Comparison of ENCODE assay signal across 34 cellular contexts in genomic region chr7:90458104-90458503, GRCh38. TPM values are rescaled to one million over a fixed set of nuclear protein-coding genes. Genes with fewer than 3 reads are reported as not detected.
"Had no signal": no experiment of that assay in that cellular context is flagged by ENCODE, and none has a peak within 500 bp of the region (broad histone marks: within the 10 kb centered on the region; RNA-seq: fewer than 3 reads in every experiment).

No MANE protein-coding gene starts in this region.

- H3K4me1 ChIP-seq: neural progenitor cell, psoas muscle, uterus had no signal

- H3K79me2 ChIP-seq: parathyroid adenoma had no signal

- H3K27ac ChIP-seq: neural progenitor cell, ovary, parathyroid adenoma, psoas muscle, skin epidermis, spleen, suprapubic skin, testis, tibial artery, transverse colon, upper lobe of right lung, uterus had no signal

- ATAC-seq: natural killer cell; psoas muscle; right cardiac atrium; sciatic nerve; stimulated activated memory B cell treated with anti-CD40 and anti-IgM and Interleukin-4, amounts not matched to agents 10 μg/mL and 1 μg/mL and 100 μg/mL, for 72 hours; stimulated activated naive CD8-positive, alpha-beta T cell treated with anti-CD3 and anti-CD28 coated beads, Interleukin-15, amount 100 ng/mL, for 72 hours; stimulated activated naive CD8-positive, alpha-beta T cell treated with anti-CD3 and anti-CD28 coated beads, Interleukin-15, Interleukin-2, amounts not matched to agents 100 U/mL and 50 U/mL, for 24 hours; upper lobe of right lung had no signal

- DNase-seq: natural killer cell; occipital lobe; ovary; posterior cingulate gyrus; psoas muscle; right cardiac atrium; spleen; stimulated activated CD4-positive, alpha-beta T cell treated with anti-CD3 and anti-CD28 coated beads, Interleukin-12 subunit alpha, Interleukin-12 subunit beta, amount 100 ng/mL, for 4 hours; stimulated activated CD4-positive, alpha-beta T cell treated with anti-CD3 and anti-CD28 coated beads, Interleukin-1b, Interleukin-23, amount 100 ng/mL, for 48 hours; stimulated activated CD4-positive, alpha-beta T cell treated with anti-CD3 and anti-CD28 coated beads, Interleukin-4, amount 100 ng/mL, for 1 hour; stimulated activated CD4-positive, alpha-beta T cell treated with anti-CD3 and anti-CD28 coated beads, Interleukin-4, amount 100 ng/mL, for 4 hours; stimulated activated CD8-positive, alpha-beta memory T cell treated with anti-CD3 and anti-CD28 coated beads, Interleukin-4, amount 100 ng/mL, for 48 hours; stimulated activated naive CD4-positive, alpha-beta T cell; stimulated activated naive CD8-positive, alpha-beta T cell treated with anti-CD3 and anti-CD28 coated beads, Interleukin-15, amount 100 ng/mL, for 72 hours; stimulated activated naive CD8-positive, alpha-beta T cell treated with anti-CD3 and anti-CD28 coated beads, Interleukin-15, Interleukin-2, amounts not matched to agents 100 U/mL and 50 U/mL, for 24 hours; substantia nigra; testis; tibial artery; transverse colon; upper lobe of right lung; uterus had no signal

- H2AFZ ChIP-seq: neural progenitor cell, parathyroid adenoma had no signal

- H3K27me3 ChIP-seq: neural progenitor cell, ovary, suprapubic skin, testis, tibial artery, transverse colon, upper lobe of right lung, uterus had no signal

- H3K36me3 ChIP-seq: neural progenitor cell, ovary, spleen, suprapubic skin, tibial artery, transverse colon, upper lobe of right lung, uterus had no signal

- H3K9me3 ChIP-seq: ovary, psoas muscle, spleen, suprapubic skin, testis, tibial artery, transverse colon, upper lobe of right lung, uterus had no signal

- H3K4me2 ChIP-seq: neural progenitor cell, smooth muscle cell had no signal

- H3K4me3 ChIP-seq: neural progenitor cell, ovary, psoas muscle, skin epidermis, smooth muscle cell, spleen, suprapubic skin, testis, tibial artery, transverse colon, upper lobe of right lung, uterus had no signal

- H3K9ac ChIP-seq: neural progenitor cell, parathyroid adenoma had no signal

RNA-seq across cellular contexts. Expression of gene PTTG1IP2, which starts 11.3 kb away (rescaled TPM):
- total RNA-seq: natural killer cell, occipital lobe, osteoblast, ovary, progenitor cell of endocrine pancreas, psoas muscle, renal cortical epithelial cell, right cardiac atrium, sciatic nerve, smooth muscle cell, spleen, suprapubic skin, transverse colon, upper lobe of right lung, urinary bladder, uterus had no signal
- polyA plus RNA-seq: neural cell, ovary, psoas muscle, right cardiac atrium, smooth muscle cell, spleen, thymus, urinary bladder had no signal
